In the genomic region with DNA sequence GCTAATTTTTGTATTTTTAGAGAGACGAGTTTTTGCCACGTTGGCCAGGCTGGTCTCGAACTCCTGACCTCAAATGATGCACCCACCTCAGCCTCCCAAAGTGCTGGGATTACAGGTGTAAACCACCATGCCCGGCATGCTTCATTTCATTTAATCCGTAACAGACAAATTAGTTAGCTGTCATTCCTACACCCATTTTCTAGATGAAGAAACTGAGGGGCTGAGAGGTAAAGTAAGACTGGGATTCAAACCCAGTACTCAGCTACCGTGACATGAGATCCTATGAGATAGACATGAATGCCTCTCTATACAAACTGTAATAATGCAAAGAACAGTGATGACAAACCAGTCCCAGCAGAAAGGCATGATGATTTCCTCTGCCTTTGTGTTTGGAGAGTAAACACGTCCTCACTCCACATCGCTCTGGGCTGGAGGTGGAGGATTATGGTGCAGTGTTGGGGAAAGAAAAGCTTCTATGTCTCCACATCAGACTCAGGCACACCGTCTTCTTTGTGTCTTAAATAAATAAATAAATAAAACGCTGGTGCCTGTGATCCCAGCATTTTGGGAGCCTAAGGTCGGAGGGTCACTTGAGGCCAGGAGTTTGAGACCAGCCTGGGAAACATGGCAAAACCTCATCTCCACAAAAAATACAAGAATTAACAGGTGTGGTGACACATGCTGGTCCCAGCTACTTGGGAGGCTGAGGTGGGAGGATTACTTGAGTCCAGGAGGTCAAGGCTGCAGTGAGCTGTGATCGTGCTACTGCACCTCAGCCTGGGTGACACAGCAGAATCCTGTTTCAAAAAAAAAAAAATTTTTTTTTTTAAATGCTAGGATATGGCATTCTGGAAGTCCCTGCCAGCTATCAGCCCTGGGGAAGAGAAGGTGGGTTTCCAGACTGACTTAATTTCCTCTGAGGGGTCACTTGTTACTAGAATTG, we compare ENCODE assay signal across 1 cellular context.
TF ChIP-seq lines count a peak whose summit lies in the region.

No MANE protein-coding gene starts in this region.

TF ChIP-seq in A549, 52 proteins besides CTCF, POLR2A, EP300 and RAD21 (continued from another document):
- TF ChIP-seq, protein P1, sequence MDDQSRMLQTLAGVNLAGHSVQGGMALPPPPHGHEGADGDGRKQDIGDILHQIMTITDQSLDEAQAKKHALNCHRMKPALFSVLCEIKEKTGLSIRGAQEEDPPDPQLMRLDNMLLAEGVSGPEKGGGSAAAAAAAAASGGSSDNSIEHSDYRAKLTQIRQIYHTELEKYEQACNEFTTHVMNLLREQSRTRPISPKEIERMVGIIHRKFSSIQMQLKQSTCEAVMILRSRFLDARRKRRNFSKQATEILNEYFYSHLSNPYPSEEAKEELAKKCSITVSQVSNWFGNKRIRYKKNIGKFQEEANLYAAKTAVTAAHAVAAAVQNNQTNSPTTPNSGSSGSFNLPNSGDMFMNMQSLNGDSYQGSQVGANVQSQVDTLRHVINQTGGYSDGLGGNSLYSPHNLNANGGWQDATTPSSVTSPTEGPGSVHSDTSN (IDR thresholded peaks at IDR 0.05): no peak
- TF ChIP-seq HOXB5 (CRISPR knock-in tag; IDR thresholded peaks at IDR 0.05): no peak
- no peak for TF ChIP-seq RNF2 (IDR thresholded peaks at IDR 0.05; ENCODE audit: borderline replicate concordance, low read depth)
- TF ChIP-seq HES2 (IDR thresholded peaks at IDR 0.05): no peak
- peak; percentile 42 for TF ChIP-seq CHD4 (IDR thresholded peaks at IDR 0.05; ENCODE audit: borderline replicate concordance)
- no peak for TF ChIP-seq GATA3 (IDR thresholded peaks at IDR 0.05; ENCODE audit: borderline replicate concordance)
- TF ChIP-seq HDAC2 (IDR thresholded peaks at IDR 0.05): 0 out of 2 replicates have a peak, but pooled peaks have one; percentile 56
- no peak for TF ChIP-seq ZC3H11A (IDR thresholded peaks at IDR 0.05)
- TF ChIP-seq CEBPB (IDR thresholded peaks at IDR 0.05): no peak
- no peak for TF ChIP-seq NPAS2 (CRISPR knock-in tag; IDR thresholded peaks at IDR 0.05; ENCODE audit: borderline replicate concordance)
- TF ChIP-seq CBX8 (IDR thresholded peaks at IDR 0.05): no peak
- peak; percentile 37 for TF ChIP-seq MAFK (IDR thresholded peaks at IDR 0.05; ENCODE audit: partially characterized antibody)
